Comparison of ENCODE assay signal across 15 cellular contexts in the genomic region with DNA sequence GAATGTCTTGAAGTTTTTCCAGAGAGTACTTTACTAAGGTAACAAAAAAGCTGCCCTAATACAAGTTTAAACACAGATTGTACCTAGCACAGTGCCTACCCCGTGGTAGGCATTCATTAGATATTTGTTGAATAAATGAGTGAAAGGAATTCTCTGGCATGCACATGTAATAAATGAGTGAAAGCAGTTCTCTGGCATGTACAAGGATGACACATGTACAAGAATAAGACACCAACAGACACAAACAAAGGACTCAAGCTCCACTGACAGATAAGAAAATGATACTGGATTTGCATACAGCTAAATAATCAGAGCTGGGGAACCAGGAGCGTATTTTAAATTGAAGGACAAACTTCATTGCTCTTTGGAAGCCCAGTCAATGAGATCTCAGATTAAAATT.
"Had no signal": no experiment of that assay in that cellular context is flagged by ENCODE, and none has a peak within 500 bp of the region (broad histone marks: within the 10 kb centered on the region; RNA-seq: fewer than 3 reads in every experiment).

No MANE protein-coding gene starts in this region.

- ATAC-seq: gastrocnemius medialis; heart right ventricle; left lung; naive thymus-derived CD4-positive, alpha-beta T cell; pancreas; stimulated activated naive B cell treated with anti-CD40 and anti-IgM and Interleukin-4, amounts not matched to agents 10 μg/mL and 1 μg/mL and 100 μg/mL, for 72 hours had no signal

- H3K4me3 ChIP-seq: gastrocnemius medialis, heart right ventricle, left lung, pancreas, tibial nerve, vagina had no signal

- H3K9me3 ChIP-seq: pancreas had no signal

- H3K4me1 ChIP-seq: gastrocnemius medialis, heart right ventricle, left lung, tibial nerve, vagina had no signal

- H3K27ac ChIP-seq: gastrocnemius medialis, heart right ventricle, left lung, pancreas, tibial nerve, vagina, VCaP had no signal

- H3K27me3 ChIP-seq: gastrocnemius medialis, heart right ventricle, left lung, pancreas, tibial nerve, vagina had no signal

- DNase-seq: activated CD4-positive, alpha-beta T cell treated with anti-CD3 and anti-CD28 coated beads, Interleukin-2, amount 50 U/mL, for 48 hours; activated naive CD4-positive, alpha-beta T cell treated with anti-CD3 and anti-CD28 coated beads, Interleukin-2, amount 50 U/mL, for 16 hours; activated T-cell treated with anti-CD3 and anti-CD28 coated beads, Interleukin-2, amount 50 U/mL, for 1 hour; caudate nucleus; gastrocnemius medialis; heart right ventricle; left lung; naive thymus-derived CD4-positive, alpha-beta T cell; pancreas; stimulated activated CD4-positive, alpha-beta T cell treated with anti-CD3 and anti-CD28 coated beads, Interleukin-2, amount 100 ng/mL, for 48 hours; stimulated activated naive B cell treated with anti-CD40 and anti-IgM and Interleukin-4, amounts not matched to agents 10 μg/mL and 1 μg/mL and 100 μg/mL, for 72 hours; T1000 had no signal

- H3K36me3 ChIP-seq: gastrocnemius medialis, heart right ventricle, left lung, pancreas, tibial nerve, vagina had no signal
